In genomic region chr6:166330612-166331011, GRCh38 we compare ENCODE assay signal across 13 cellular contexts. TPM values are rescaled to one million over a fixed set of nuclear protein-coding genes. Genes with fewer than 3 reads are reported as not detected.
DNase-seq lines count a peak whose midpoint lies in the region; ATAC-seq, FAIRE-seq and TF ChIP-seq lines count a peak whose summit lies in the region.
"Had no signal": no experiment of that assay in that cellular context is flagged by ENCODE, and none has a peak within 500 bp of the region (broad histone marks: within the 10 kb centered on the region; RNA-seq: fewer than 3 reads in every experiment).

No MANE protein-coding gene starts in this region.

- H3K27ac ChIP-seq in iPS DF 6.9 (ENCODE audit: low read length) = no peak overlapping the region

- H3K4me3 ChIP-seq in cardiac fibroblast (replicated peaks in 1 of 2; ENCODE audit: low read depth in 2 of 2, low read length in 2 of 2) = no peak overlapping the region
- H3K4me3 ChIP-seq in iPS DF 6.9 (ENCODE audit: low read length) = no peak overlapping the region

- no peaks in the 10 kb centered on the region for H3K27me3 ChIP-seq in iPS DF 6.9 (ENCODE audit: control insufficient read depth, insufficient read depth, low read length)

- no peak for ATAC-seq in GM18517 (IDR thresholded peaks at IDR 0.05; ENCODE audit: unreplicated experiment)
- ATAC-seq in HG03378 (IDR thresholded peaks at IDR 0.05; ENCODE audit: unreplicated experiment) = no peak

- peaks cover 1% of the 10 kb centered on the region; the same call in 1 of the 2 replicates for H3K9me3 ChIP-seq in iPS DF 6.9 (ENCODE audit: control insufficient read depth, insufficient read depth, low read length)

- H3K4me1 ChIP-seq in iPS DF 6.9 (ENCODE audit: control insufficient read depth, insufficient read depth, low read length) = no peaks in the 10 kb centered on the region

- H3K36me3 ChIP-seq in iPS DF 6.9 (ENCODE audit: control insufficient read depth, insufficient read depth, low read length) = peaks cover under 1% of the 10 kb centered on the region; the same call in 1 of the 2 replicates

- WGBS in iPS DF 6.9 (ENCODE audit: insufficient coverage, insufficient read length) = no CpG with 5 or more reads among the region's 11 CpGs

- peak; percentile 40 for TF ChIP-seq CTCF in cardiac fibroblast (IDR thresholded peaks at IDR 0.05; ENCODE audit: low read depth, low read length)

- no peak for FAIRE-seq in HTR-8/SVneo (lab: Jason Lieb, UNC)

- DNase-seq in HT-29 (ENCODE audit: low spot score) = peak; percentile 79
- peak; percentile 58 to 74 for DNase-seq in cardiac fibroblast (ENCODE audit: low read depth in 2 of 2)
- peak; percentile 76 for DNase-seq in iPS DF 6.9 (ENCODE audit: low read depth, low spot score)
- DNase-seq in renal cortical epithelial cell (ENCODE audit: low read depth) = peak; percentile 64
- no peak for DNase-seq in HTR-8/SVneo (ENCODE audit: insufficient read length, low spot score)
- DNase-seq in activated CD4-positive, alpha-beta T cell treated with anti-CD3 and anti-CD28 coated beads for 48 hours = no peak
- DNase-seq: activated CD4-positive, alpha-beta memory T cell treated with anti-CD3 and anti-CD28 coated beads, Interleukin-2, amount 10 ng/mL, durations not matched to agents 7 days and 5 days; cortex of kidney; naive B cell; NK-92 treated with Interleukin-12 subunit alpha and Interleukin-12 subunit beta, amount 100 ng/mL, for 24 hours had no signal

RNA-seq across cellular contexts. Expression of gene SFT2D1, which starts 11.7 kb away (rescaled TPM):
- total RNA-seq in HT-29 (2014; rRNA removed; shearing (Covaris generic)) = 61.6 and 69.3 TPM in 2 replicates
- 49.9 and 69.3 TPM in 2 replicates for total RNA-seq in renal cortical epithelial cell

RNA-seq across cellular contexts. Expression of gene PRR18, which starts 22.4 kb away (rescaled TPM):
- total RNA-seq in HT-29 (2014; rRNA removed; shearing (Covaris generic)) = 0.05 TPM in 1 of 2 replicates, not detected in the other
- total RNA-seq in renal cortical epithelial cell = not detected in 2 replicates
- total RNA-seq: activated CD4-positive, alpha-beta memory T cell treated with anti-CD3 and anti-CD28 coated beads, Interleukin-2, amount 10 ng/mL, durations not matched to agents 7 days and 5 days; HT1080 had no signal

RNA-seq across cellular contexts. Expression of gene MPC1, which starts 52.1 kb away (rescaled TPM):
- 35.0 and 41.3 TPM in 2 replicates for total RNA-seq in HT-29 (2014; rRNA removed; shearing (Covaris generic))
- 12.3 and 18.1 TPM in 2 replicates for total RNA-seq in renal cortical epithelial cell

Comparison
In these comparisons a context has a peak if more than half of its experiments do, and no peak if none do; other contexts are left out.
1. DNase-seq: peak in HT-29 (single experiment), cardiac fibroblast (2 of 2), iPS DF 6.9 (single experiment) and renal cortical epithelial cell (single experiment); none in HTR-8/SVneo (single experiment) and activated CD4-positive, alpha-beta T cell treated with anti-CD3 and anti-CD28 coated beads for 48 hours (single experiment).